In the genomic region with DNA sequence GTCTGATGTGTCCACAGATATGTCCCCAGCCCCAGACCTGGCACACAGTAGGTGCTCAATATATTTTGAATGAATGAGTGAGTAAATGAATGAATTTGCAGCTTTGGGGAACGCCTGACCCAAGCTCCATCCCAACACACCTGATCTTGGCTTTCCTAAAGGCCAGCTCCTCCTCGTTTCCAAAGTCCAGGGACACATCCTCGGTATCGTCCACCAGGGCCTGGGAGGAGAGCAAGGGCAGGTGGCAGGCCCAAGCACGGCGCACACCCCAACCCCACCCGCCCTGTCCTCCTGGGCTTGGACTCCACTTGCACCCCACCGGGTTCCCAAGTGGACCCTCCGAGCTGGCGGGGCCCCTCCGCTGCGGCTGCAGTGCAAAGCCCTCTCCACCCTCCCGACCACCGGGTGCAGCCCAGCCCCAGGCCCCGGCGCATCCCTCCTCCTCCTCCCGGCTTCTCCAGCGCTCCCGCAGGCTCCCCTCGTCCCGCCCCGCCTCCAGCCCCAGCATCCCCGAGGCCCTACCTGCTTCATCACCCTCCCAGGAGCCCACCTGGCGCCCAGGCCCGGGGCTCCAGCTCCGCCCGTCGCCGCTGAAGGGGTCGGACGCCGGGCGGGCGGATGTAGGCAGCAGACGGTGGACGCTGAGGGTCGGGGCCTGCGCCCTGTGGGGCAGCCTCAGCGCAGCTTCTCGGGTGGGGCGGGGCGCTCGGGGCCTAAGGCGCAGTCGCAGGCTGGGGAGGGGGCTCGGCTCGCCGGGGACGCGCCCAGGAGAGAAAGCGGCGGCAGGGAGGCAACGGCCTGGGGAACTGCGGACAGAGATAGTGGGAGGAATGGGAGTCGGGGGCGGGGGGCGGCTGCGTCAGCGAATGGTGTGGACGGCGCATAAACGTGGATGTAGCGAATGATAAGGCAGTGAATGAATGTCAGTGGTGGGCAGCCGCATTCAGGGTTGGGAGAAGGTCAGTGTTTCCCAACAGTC, we compare ENCODE assay signal across 1 cellular context.
TF ChIP-seq lines count a peak whose summit lies in the region.

TSS of gene TVP23A (minus strand) at position 832 of the 979 bp plus-strand sequence. CDS start at position 531, 301 bp downstream.

TF ChIP-seq in HepG2, 621 proteins besides CTCF, POLR2A, EP300 and RAD21 (continued from another document):
- TF ChIP-seq YEATS4 (CRISPR knock-in tag; IDR thresholded peaks at IDR 0.05; ENCODE audit: borderline replicate concordance), result no peak
